Comparison of ENCODE assay signal across 8 cellular contexts in the genomic region with DNA sequence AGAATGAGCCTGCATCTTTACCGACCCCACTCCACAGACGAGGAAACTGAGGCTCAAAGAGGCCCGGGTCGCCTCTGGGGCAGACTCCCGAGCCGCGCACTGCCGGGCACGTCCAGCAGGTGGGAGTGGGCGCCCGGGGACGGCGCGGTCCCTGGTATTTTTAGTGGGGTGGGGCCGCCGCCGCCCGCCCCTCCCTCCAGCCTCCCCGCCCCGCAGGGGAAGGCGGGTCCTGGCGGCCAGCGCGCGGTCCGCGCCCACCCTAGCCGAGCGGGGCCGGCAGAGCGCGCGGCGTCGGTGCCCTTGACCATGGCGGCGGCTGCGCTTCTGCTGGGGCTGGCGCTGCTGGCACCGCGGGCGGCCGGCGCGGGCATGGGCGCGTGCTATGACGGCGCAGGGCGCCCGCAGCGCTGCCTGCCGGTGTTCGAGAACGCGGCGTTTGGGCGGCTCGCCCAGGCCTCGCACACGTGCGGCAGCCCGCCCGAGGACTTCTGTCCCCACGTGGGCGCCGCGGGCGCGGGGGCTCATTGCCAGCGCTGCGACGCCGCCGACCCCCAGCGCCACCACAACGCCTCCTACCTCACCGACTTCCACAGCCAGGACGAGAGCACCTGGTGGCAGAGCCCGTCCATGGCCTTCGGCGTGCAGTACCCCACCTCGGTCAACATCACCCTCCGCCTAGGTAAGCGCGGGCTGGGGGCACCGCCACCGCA. TPM values are rescaled to one million over a fixed set of nuclear protein-coding genes. Genes with fewer than 3 reads are reported as not detected.
DNase-seq lines count a peak whose midpoint lies in the region; ATAC-seq and TF ChIP-seq lines count a peak whose summit lies in the region.

TSS of gene LAMC3 (plus strand) at position 266 of the 710 bp plus-strand sequence. CDS start at position 307, 41 bp downstream.

- ATAC-seq in GM21529 (IDR thresholded peaks at IDR 0.05; ENCODE audit: unreplicated experiment): no peak
- no peak for ATAC-seq in GM18870 (IDR thresholded peaks at IDR 0.05; ENCODE audit: unreplicated experiment)
- no peak for ATAC-seq in GM21619 (IDR thresholded peaks at IDR 0.05; ENCODE audit: unreplicated experiment)

- no peak for TF ChIP-seq POLR2A in lower leg skin (IDR thresholded peaks at IDR 0.05)

- 6 to 15% methylated on average over 35 to 56 of the region's 88 CpGs for WGBS in lower leg skin, 2 donors

- H3K27me3 ChIP-seq in A673 (replicated peaks; ENCODE audit: insufficient read depth, low read depth, low read length, poor library complexity): peaks cover 28% of the 10 kb centered on the region

- CTCF ChIA-PET in A673 (lab: Charles Lee): interaction anchor here (0.7 kb wide), 1 partner anchor 85 kb away, joined by 8 read pairs; no protein-coding TSS in a partner anchor

- no TSS peak for BruUV-seq in A673 (replicated peaks; lab: Mats Ljungman, UMichigan)

- DNase-seq in A673 (ENCODE audit: low spot score) (peak; percentile 58), HFF-Myc (ENCODE audit: extremely low read depth, low read depth) (no peak), astrocyte of the spinal cord (ENCODE audit: low read depth, low spot score) (no peak), lower leg skin (ENCODE audit: low spot score in 2 of 2) (no peak), A172 (ENCODE audit: low spot score) (no peak)

- TF ChIP-seq CTCF in A673 (conservative IDR thresholded peaks at IDR 0.05; ENCODE audit: low read depth, low read length): peak; percentile 51
- peak; percentile 63 for TF ChIP-seq CTCF in HFF-Myc (IDR thresholded peaks at IDR 0.05; ENCODE audit: low read depth, low read length, missing control alignments)
- peak; percentile 39 for TF ChIP-seq CTCF in astrocyte of the spinal cord (IDR thresholded peaks at IDR 0.05; ENCODE audit: low read depth, low read length)
- TF ChIP-seq CTCF in lower leg skin (IDR thresholded peaks at IDR 0.05): no peak

- in situ Hi-C loops in astrocyte of the spinal cord (cut with HindIII; ENCODE audit: low sequenced_read_pairs): no loop called here

- POLR2A ChIA-PET in A673 (lab: Charles Lee; ENCODE audit: low non-redundant PET): no interaction called here

- H3K36me3 ChIP-seq in A673 (ENCODE audit: insufficient read depth, low read length, poor library complexity, severe bottlenecking): no peaks in the 10 kb centered on the region

- H3K27ac ChIP-seq in A673 (ENCODE audit: low read depth, low read length, poor library complexity, severe bottlenecking): no peak within 1 kb of the TSS

- H3K4me3 ChIP-seq in A673 (ENCODE audit: low read depth, low read length, poor library complexity, severe bottlenecking) (peak within 1 kb of the TSS; percentile 25), HFF-Myc (replicated peaks; ENCODE audit: low read depth, low read length) (peak within 1 kb of the TSS; percentile 53), astrocyte of the spinal cord (ENCODE audit: low read depth, low read length) (peak within 1 kb of the TSS; percentile 0), lower leg skin (ENCODE audit: low read depth, poor library complexity, severe bottlenecking) (no peak within 1 kb of the TSS)

- intact Hi-C loops in A673 (cut with micrococcal nuclease; ENCODE audit: unreplicated experiment) (no loop called here), lower leg skin (cut with DNase I; ENCODE audit: low total_unique reads) (no loop called here)

- H3K4me1 ChIP-seq in A673 (ENCODE audit: insufficient read depth, low read length, poor library complexity, severe bottlenecking): peaks cover 4% of the 10 kb centered on the region

- no peaks in the 10 kb centered on the region for H3K9me3 ChIP-seq in A673 (ENCODE audit: low read depth, low read length, poor library complexity, severe bottlenecking)

RNA-seq across cellular contexts. Expression of gene LAMC3, which starts in this region (rescaled TPM):
- 0.28 and 0.37 TPM in 2 replicates for total RNA-seq in A673 (2021)
- 10 to 100 TPM in 3 of 4 donors, 1 to 10 TPM in 1; 9.1 to 23.0 (median 11.2) TPM for total RNA-seq in lower leg skin
- 1.0 and 1.4 TPM in 2 replicates for total RNA-seq in A172 (2014; rRNA removed; shearing (Covaris generic))

Comparison
In these comparisons a context has a peak if more than half of its experiments do, and no peak if none do; other contexts are left out.
1. Peak in DNase-seq and H3K4me3 ChIP-seq in A673; RNA of the gene not detected or under 1 TPM.
2. CTCF ChIP-seq: peak in A673 (single experiment), HFF-Myc (single experiment) and astrocyte of the spinal cord (single experiment); none in lower leg skin (0 of 3).